Comparison of ENCODE assay signal across 1 cellular context in the genomic region with DNA sequence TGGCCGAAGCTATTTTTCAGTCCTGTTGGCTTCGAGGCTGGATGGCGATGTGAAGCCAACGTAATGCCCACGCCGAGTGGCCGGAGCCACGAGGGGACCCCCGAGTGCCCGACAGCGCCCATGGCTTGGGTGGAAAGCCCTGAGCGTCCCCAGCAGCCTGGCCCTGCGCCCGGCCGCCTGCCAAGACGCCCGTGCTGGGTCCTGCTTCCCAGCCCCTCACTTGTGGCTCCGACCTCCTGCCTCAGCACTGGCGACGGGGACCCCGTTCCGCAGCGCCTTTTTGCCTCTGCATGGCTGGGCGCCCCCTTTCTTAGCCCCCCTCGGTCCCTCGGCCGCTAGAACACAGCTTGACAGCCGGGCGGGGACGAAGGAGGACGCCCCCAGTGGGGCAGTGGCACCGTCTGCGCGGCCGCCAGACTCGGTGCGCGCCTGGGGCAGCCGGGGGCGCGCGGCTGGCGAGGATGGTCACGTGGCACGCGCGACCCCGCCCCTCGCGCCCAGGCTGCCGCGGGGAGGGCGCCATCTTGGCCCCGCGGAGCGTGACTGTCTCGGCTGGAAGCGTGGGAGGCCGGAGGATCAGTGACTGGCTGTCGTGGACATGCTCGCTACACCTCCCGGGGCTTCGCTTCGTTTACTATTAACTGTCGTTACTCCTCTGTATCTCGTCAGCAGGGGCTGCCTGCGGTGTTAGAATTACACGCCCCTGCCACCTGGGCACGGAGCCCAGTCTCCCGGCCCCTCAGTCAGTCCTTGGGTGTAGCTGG.
A peak's percentile ranks its signal among the peaks of the same experiment; 100 is the strongest.
TF ChIP-seq lines count a peak whose summit lies in the region.

No MANE protein-coding gene starts in this region.

TF ChIP-seq in HepG2, 621 proteins besides CTCF, POLR2A, EP300 and RAD21 (continued from another document):
- peak; percentile 60; the same call in 1 of the 2 replicates for TF ChIP-seq ZSCAN5A (CRISPR knock-in tag; IDR thresholded peaks at IDR 0.05; ENCODE audit: borderline replicate concordance)
- TF ChIP-seq ZNF567 (CRISPR knock-in tag; IDR thresholded peaks at IDR 0.05; ENCODE audit: borderline replicate concordance): 0 out of 2 replicates have a peak, but pooled peaks have one; percentile 40
- peak; percentile 28 for TF ChIP-seq ASH2L (IDR thresholded peaks at IDR 0.05; ENCODE audit: insufficient read length, low read depth, low read length)
- no peak for TF ChIP-seq ZNF615 (CRISPR knock-in tag; IDR thresholded peaks at IDR 0.05; ENCODE audit: borderline replicate concordance)
- TF ChIP-seq ARNTL (CRISPR knock-in tag; IDR thresholded peaks at IDR 0.05): 0 out of 2 replicates have a peak, but pooled peaks have one; percentile 19
- TF ChIP-seq ATF3 (CRISPR knock-in tag; IDR thresholded peaks at IDR 0.05): no peak; the same call in 1 of the 2 replicates
- no peak for TF ChIP-seq ZNF878 (CRISPR knock-in tag; IDR thresholded peaks at IDR 0.05)
- TF ChIP-seq TSC22D2 (CRISPR knock-in tag; IDR thresholded peaks at IDR 0.05; ENCODE audit: borderline replicate concordance): 0 out of 2 replicates have a peak, but pooled peaks have one; percentile 46
- peak; percentile 50; the same call in 1 of the 2 replicates for TF ChIP-seq TARDBP (CRISPR knock-in tag; IDR thresholded peaks at IDR 0.05)
- 0 out of 2 replicates have a peak, but pooled peaks have one; percentile 45 for TF ChIP-seq ZNF543 (CRISPR knock-in tag; IDR thresholded peaks at IDR 0.05)
- TF ChIP-seq POLR2AphosphoS5 (IDR thresholded peaks at IDR 0.05; ENCODE audit: low read depth, low read length): peak; percentile 70
- peak; percentile 76; the same call in 1 of the 2 replicates for TF ChIP-seq NFATC3 (CRISPR knock-in tag; IDR thresholded peaks at IDR 0.05)
- peak; percentile 55; the same call in 1 of the 2 replicates for TF ChIP-seq MXD4 (CRISPR knock-in tag; IDR thresholded peaks at IDR 0.05)
- TF ChIP-seq ZNF644 (CRISPR knock-in tag; IDR thresholded peaks at IDR 0.05; ENCODE audit: low read depth): peak; percentile 65; the same call in 1 of the 2 replicates
- TF ChIP-seq RXRA (CRISPR knock-in tag; IDR thresholded peaks at IDR 0.05): peak; percentile 32; the same call in 1 of the 2 replicates
- TF ChIP-seq, protein P1, sequence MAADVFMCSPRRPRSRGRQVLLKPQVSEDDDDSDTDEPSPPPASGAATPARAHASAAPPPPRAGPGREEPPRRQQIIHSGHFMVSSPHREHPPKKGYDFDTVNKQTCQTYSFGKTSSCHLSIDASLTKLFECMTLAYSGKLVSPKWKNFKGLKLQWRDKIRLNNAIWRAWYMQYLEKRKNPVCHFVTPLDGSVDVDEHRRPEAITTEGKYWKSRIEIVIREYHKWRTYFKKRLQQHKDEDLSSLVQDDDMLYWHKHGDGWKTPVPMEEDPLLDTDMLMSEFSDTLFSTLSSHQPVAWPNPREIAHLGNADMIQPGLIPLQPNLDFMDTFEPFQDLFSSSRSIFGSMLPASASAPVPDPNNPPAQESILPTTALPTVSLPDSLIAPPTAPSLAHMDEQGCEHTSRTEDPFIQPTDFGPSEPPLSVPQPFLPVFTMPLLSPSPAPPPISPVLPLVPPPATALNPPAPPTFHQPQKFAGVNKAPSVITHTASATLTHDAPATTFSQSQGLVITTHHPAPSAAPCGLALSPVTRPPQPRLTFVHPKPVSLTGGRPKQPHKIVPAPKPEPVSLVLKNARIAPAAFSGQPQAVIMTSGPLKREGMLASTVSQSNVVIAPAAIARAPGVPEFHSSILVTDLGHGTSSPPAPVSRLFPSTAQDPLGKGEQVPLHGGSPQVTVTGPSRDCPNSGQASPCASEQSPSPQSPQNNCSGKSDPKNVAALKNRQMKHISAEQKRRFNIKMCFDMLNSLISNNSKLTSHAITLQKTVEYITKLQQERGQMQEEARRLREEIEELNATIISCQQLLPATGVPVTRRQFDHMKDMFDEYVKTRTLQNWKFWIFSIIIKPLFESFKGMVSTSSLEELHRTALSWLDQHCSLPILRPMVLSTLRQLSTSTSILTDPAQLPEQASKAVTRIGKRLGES (CRISPR knock-in tag; IDR thresholded peaks at IDR 0.05; ENCODE audit: borderline replicate concordance): 0 out of 2 replicates have a peak, but pooled peaks have one; percentile 42
- TF ChIP-seq BRD4 (CRISPR knock-in tag; IDR thresholded peaks at IDR 0.05): peak; percentile 76; the same call in 1 of the 2 replicates
- peak; percentile 68; the same call in 1 of the 2 replicates for TF ChIP-seq ZNF34 (CRISPR knock-in tag; IDR thresholded peaks at IDR 0.05; ENCODE audit: borderline replicate concordance)
- TF ChIP-seq HMGXB4 (CRISPR knock-in tag; IDR thresholded peaks at IDR 0.05; ENCODE audit: borderline replicate concordance in 1 of 2, low read depth in 1 of 2): peak; percentile 50 to 70; a peak in 2 of 4 replicates
- 0 out of 2 replicates have a peak, but pooled peaks have one; percentile 57 for TF ChIP-seq ZIK1 (CRISPR knock-in tag; IDR thresholded peaks at IDR 0.05; ENCODE audit: borderline replicate concordance, low read depth)
